Comparison of ENCODE assay signal across 25 cellular contexts in genomic region chr16:68472581-68472980, GRCh38. TPM values are rescaled to one million over a fixed set of nuclear protein-coding genes. Genes with fewer than 3 reads are reported as not detected.
"Had no signal": no experiment of that assay in that cellular context is flagged by ENCODE, and none has a peak within 500 bp of the region (broad histone marks: within the 10 kb centered on the region; RNA-seq: fewer than 3 reads in every experiment).

No MANE protein-coding gene starts in this region.

- H3K27ac ChIP-seq: esophagus squamous epithelium, gastroesophageal sphincter, neural progenitor cell, ovary, right atrium auricular region, sigmoid colon, thoracic aorta, transverse colon had no signal

- H3K36me3 ChIP-seq: esophagus squamous epithelium, gastroesophageal sphincter, neural progenitor cell, ovary, right atrium auricular region, sigmoid colon, stomach, thoracic aorta, transverse colon had no signal

- H3K27ac Mint-ChIP-seq: mesothelial cell of epicardium; natural killer cell treated with Interleukin-12 subunit alpha and Interleukin-12 subunit beta and Interleukin-15 and Interleukin-18, amount 100 ng/mL, for 72 hours; neural progenitor cell had no signal

- H3K36me3 Mint-ChIP-seq: mesothelial cell of epicardium; natural killer cell treated with Interleukin-12 subunit alpha and Interleukin-12 subunit beta and Interleukin-15 and Interleukin-18, amount 100 ng/mL, for 72 hours; neural progenitor cell had no signal

- H3K27me3 ChIP-seq: esophagus squamous epithelium, gastroesophageal sphincter, neural progenitor cell, ovary, right atrium auricular region, sigmoid colon, stomach, transverse colon had no signal

- DNase-seq: cortex of kidney; effector memory CD4-positive, alpha-beta T cell; esophagus squamous epithelium; foreskin fibroblast; glutamatergic neuron; kidney; left cardiac atrium; mammary epithelial cell; nucleus accumbens; ovary; sigmoid colon; stimulated activated CD4-positive, alpha-beta T cell treated with anti-CD3 and anti-CD28 coated beads, Interleukin-2, amount 100 ng/mL, for 24 hours; stimulated activated CD4-positive, alpha-beta T cell treated with anti-CD3 and anti-CD28 coated beads, Interleukin-4, amount 100 ng/mL, for 4 hours; stimulated activated naive CD4-positive, alpha-beta T cell; stomach; substantia nigra; transverse colon had no signal

- H3K9me3 Mint-ChIP-seq: natural killer cell treated with Interleukin-12 subunit alpha and Interleukin-12 subunit beta and Interleukin-15 and Interleukin-18, amount 100 ng/mL, for 72 hours had no signal

- H3K9me3 ChIP-seq: esophagus squamous epithelium, gastroesophageal sphincter, ovary, sigmoid colon, stomach, thoracic aorta, transverse colon had no signal

- H3K4me1 ChIP-seq: neural progenitor cell, sigmoid colon had no signal

- H3K4me1 Mint-ChIP-seq: mesothelial cell of epicardium, neural progenitor cell had no signal

- H3K4me3 ChIP-seq: esophagus squamous epithelium, gastroesophageal sphincter, neural progenitor cell, ovary, right atrium auricular region, sigmoid colon, skin epidermis, stomach, thoracic aorta, transverse colon had no signal

- ATAC-seq: gastroesophageal sphincter; left cardiac atrium; natural killer cell treated with Interleukin-12 subunit alpha and Interleukin-12 subunit beta and Interleukin-15 and Interleukin-18, amount 100 ng/mL, for 72 hours had no signal

- H3K9ac ChIP-seq: neural progenitor cell had no signal

- H3K4me3 Mint-ChIP-seq: mesothelial cell of epicardium; natural killer cell treated with Interleukin-12 subunit alpha and Interleukin-12 subunit beta and Interleukin-15 and Interleukin-18, amount 100 ng/mL, for 72 hours; neural progenitor cell had no signal

RNA-seq across cellular contexts. Expression of gene SMPD3, which starts 24.3 kb away (rescaled TPM):
- total RNA-seq: epithelial cell of proximal tubule, mammary epithelial cell had no signal
- polyA plus RNA-seq: mammary epithelial cell had no signal
